In the genomic region with DNA sequence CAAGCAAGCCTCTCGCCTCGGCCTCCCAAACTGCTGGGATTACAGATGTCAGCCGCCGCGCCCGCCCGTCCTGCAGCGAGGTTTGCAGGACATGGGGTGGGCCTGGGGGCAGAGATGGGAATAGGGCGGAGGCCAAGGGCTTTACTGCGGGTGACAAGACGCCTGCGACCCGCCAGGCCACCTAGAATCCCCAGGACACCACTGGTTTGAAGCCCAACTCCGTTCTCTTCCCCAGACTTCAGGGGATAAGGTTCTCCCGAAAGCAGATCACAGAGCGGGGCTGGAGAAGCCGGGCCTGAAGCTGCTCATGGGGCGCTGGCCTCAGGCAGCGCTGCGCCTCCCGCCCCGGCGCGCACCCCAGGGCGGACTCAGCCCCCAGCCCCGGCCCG, we compare ENCODE assay signal across 1 cellular context.
A peak's percentile ranks its signal among the peaks of the same experiment; 100 is the strongest.
TF ChIP-seq lines count a peak whose summit lies in the region.

No MANE protein-coding gene starts in this region.

TF ChIP-seq in HepG2, 621 proteins besides CTCF, POLR2A, EP300 and RAD21 (continues in another document):
- TF ChIP-seq, protein P1, sequence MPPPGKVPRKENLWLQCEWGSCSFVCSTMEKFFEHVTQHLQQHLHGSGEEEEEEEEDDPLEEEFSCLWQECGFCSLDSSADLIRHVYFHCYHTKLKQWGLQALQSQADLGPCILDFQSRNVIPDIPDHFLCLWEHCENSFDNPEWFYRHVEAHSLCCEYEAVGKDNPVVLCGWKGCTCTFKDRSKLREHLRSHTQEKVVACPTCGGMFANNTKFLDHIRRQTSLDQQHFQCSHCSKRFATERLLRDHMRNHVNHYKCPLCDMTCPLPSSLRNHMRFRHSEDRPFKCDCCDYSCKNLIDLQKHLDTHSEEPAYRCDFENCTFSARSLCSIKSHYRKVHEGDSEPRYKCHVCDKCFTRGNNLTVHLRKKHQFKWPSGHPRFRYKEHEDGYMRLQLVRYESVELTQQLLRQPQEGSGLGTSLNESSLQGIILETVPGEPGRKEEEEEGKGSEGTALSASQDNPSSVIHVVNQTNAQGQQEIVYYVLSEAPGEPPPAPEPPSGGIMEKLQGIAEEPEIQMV (CRISPR knock-in tag; IDR thresholded peaks at IDR 0.05; ENCODE audit: low read depth), result peak; percentile 6; the same call in 1 of the 2 replicates
- TF ChIP-seq SSRP1 (CRISPR knock-in tag; IDR thresholded peaks at IDR 0.05) (peak; percentile 23; the same call in 1 of the 2 replicates), ISX (CRISPR knock-in tag; conservative IDR thresholded peaks at IDR 0.05) (0 out of 2 replicates have a peak, but pooled peaks have one; percentile 72), ZNF335 (CRISPR knock-in tag; IDR thresholded peaks at IDR 0.05) (no peak), ZNF160 (CRISPR knock-in tag; IDR thresholded peaks at IDR 0.05) (0 out of 2 replicates have a peak, but pooled peaks have one; percentile 30), ELF4 (CRISPR knock-in tag; IDR thresholded peaks at IDR 0.05; ENCODE audit: borderline replicate concordance) (no peak), ZFP62 (CRISPR knock-in tag; IDR thresholded peaks at IDR 0.05) (no peak), ATM (IDR thresholded peaks at IDR 0.05; ENCODE audit: borderline replicate concordance) (no peak), ZNF567 (CRISPR knock-in tag; IDR thresholded peaks at IDR 0.05; ENCODE audit: borderline replicate concordance) (no peak), NRL (CRISPR knock-in tag; IDR thresholded peaks at IDR 0.05; ENCODE audit: borderline replicate concordance) (no peak), ZNF7 (CRISPR knock-in tag; IDR thresholded peaks at IDR 0.05) (no peak), NFKB2 (CRISPR knock-in tag; IDR thresholded peaks at IDR 0.05; ENCODE audit: borderline replicate concordance) (0 out of 2 replicates have a peak, but pooled peaks have one; percentile 7), ZNF329 (CRISPR knock-in tag; IDR thresholded peaks at IDR 0.05; ENCODE audit: low read depth) (no peak), ZNF790 (CRISPR knock-in tag; IDR thresholded peaks at IDR 0.05; ENCODE audit: borderline replicate concordance) (0 out of 2 replicates have a peak, but pooled peaks have one; percentile 27), ZFAT (CRISPR knock-in tag; conservative IDR thresholded peaks at IDR 0.05) (0 out of 2 replicates have a peak, but pooled peaks have one; percentile 12), ZNF30 (CRISPR knock-in tag; IDR thresholded peaks at IDR 0.05) (no peak), PITX1 (CRISPR knock-in tag; IDR thresholded peaks at IDR 0.05) (0 out of 2 replicates have a peak, but pooled peaks have one; percentile 11), KDM3A (CRISPR knock-in tag; IDR thresholded peaks at IDR 0.05; ENCODE audit: low read depth) (no peak), HMG20B (CRISPR knock-in tag; conservative IDR thresholded peaks at IDR 0.05) (no peak), KMT2B (CRISPR knock-in tag; IDR thresholded peaks at IDR 0.05) (no peak), CAMTA2 (CRISPR knock-in tag; IDR thresholded peaks at IDR 0.05; ENCODE audit: borderline replicate concordance) (no peak), ZSCAN20 (CRISPR knock-in tag; IDR thresholded peaks at IDR 0.05; ENCODE audit: borderline replicate concordance) (no peak), ZSCAN29 (CRISPR knock-in tag; conservative IDR thresholded peaks at IDR 0.05) (no peak)
- TF ChIP-seq, protein P2, sequence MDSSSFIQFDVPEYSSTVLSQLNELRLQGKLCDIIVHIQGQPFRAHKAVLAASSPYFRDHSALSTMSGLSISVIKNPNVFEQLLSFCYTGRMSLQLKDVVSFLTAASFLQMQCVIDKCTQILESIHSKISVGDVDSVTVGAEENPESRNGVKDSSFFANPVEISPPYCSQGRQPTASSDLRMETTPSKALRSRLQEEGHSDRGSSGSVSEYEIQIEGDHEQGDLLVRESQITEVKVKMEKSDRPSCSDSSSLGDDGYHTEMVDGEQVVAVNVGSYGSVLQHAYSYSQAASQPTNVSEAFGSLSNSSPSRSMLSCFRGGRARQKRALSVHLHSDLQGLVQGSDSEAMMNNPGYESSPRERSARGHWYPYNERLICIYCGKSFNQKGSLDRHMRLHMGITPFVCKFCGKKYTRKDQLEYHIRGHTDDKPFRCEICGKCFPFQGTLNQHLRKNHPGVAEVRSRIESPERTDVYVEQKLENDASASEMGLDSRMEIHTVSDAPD (CRISPR knock-in tag; IDR thresholded peaks at IDR 0.05), result 0 out of 2 replicates have a peak, but pooled peaks have one; percentile 15
- TF ChIP-seq, protein P3, sequence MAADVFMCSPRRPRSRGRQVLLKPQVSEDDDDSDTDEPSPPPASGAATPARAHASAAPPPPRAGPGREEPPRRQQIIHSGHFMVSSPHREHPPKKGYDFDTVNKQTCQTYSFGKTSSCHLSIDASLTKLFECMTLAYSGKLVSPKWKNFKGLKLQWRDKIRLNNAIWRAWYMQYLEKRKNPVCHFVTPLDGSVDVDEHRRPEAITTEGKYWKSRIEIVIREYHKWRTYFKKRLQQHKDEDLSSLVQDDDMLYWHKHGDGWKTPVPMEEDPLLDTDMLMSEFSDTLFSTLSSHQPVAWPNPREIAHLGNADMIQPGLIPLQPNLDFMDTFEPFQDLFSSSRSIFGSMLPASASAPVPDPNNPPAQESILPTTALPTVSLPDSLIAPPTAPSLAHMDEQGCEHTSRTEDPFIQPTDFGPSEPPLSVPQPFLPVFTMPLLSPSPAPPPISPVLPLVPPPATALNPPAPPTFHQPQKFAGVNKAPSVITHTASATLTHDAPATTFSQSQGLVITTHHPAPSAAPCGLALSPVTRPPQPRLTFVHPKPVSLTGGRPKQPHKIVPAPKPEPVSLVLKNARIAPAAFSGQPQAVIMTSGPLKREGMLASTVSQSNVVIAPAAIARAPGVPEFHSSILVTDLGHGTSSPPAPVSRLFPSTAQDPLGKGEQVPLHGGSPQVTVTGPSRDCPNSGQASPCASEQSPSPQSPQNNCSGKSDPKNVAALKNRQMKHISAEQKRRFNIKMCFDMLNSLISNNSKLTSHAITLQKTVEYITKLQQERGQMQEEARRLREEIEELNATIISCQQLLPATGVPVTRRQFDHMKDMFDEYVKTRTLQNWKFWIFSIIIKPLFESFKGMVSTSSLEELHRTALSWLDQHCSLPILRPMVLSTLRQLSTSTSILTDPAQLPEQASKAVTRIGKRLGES (CRISPR knock-in tag; IDR thresholded peaks at IDR 0.05; ENCODE audit: borderline replicate concordance), result peak; percentile 62; the same call in 1 of the 2 replicates
- TF ChIP-seq, protein P4, sequence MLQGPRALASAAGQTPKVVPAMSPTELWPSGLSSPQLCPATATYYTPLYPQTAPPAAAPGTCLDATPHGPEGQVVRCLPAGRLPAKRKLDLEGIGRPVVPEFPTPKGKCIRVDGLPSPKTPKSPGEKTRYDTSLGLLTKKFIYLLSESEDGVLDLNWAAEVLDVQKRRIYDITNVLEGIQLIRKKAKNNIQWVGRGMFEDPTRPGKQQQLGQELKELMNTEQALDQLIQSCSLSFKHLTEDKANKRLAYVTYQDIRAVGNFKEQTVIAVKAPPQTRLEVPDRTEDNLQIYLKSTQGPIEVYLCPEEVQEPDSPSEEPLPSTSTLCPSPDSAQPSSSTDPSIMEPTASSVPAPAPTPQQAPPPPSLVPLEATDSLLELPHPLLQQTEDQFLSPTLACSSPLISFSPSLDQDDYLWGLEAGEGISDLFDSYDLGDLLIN (CRISPR knock-in tag; IDR thresholded peaks at IDR 0.05; ENCODE audit: borderline replicate concordance), result 0 out of 2 replicates have a peak, but pooled peaks have one; percentile 26
- TF ChIP-seq, protein P5, sequence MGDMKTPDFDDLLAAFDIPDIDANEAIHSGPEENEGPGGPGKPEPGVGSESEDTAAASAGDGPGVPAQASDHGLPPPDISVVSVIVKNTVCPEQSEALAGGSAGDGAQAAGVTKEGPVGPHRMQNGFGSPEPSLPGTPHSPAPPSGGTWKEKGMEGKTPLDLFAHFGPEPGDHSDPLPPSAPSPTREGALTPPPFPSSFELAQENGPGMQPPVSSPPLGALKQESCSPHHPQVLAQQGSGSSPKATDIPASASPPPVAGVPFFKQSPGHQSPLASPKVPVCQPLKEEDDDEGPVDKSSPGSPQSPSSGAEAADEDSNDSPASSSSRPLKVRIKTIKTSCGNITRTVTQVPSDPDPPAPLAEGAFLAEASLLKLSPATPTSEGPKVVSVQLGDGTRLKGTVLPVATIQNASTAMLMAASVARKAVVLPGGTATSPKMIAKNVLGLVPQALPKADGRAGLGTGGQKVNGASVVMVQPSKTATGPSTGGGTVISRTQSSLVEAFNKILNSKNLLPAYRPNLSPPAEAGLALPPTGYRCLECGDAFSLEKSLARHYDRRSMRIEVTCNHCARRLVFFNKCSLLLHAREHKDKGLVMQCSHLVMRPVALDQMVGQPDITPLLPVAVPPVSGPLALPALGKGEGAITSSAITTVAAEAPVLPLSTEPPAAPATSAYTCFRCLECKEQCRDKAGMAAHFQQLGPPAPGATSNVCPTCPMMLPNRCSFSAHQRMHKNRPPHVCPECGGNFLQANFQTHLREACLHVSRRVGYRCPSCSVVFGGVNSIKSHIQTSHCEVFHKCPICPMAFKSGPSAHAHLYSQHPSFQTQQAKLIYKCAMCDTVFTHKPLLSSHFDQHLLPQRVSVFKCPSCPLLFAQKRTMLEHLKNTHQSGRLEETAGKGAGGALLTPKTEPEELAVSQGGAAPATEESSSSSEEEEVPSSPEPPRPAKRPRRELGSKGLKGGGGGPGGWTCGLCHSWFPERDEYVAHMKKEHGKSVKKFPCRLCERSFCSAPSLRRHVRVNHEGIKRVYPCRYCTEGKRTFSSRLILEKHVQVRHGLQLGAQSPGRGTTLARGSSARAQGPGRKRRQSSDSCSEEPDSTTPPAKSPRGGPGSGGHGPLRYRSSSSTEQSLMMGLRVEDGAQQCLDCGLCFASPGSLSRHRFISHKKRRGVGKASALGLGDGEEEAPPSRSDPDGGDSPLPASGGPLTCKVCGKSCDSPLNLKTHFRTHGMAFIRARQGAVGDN (CRISPR knock-in tag; IDR thresholded peaks at IDR 0.05), result no peak
- TF ChIP-seq, protein P6, sequence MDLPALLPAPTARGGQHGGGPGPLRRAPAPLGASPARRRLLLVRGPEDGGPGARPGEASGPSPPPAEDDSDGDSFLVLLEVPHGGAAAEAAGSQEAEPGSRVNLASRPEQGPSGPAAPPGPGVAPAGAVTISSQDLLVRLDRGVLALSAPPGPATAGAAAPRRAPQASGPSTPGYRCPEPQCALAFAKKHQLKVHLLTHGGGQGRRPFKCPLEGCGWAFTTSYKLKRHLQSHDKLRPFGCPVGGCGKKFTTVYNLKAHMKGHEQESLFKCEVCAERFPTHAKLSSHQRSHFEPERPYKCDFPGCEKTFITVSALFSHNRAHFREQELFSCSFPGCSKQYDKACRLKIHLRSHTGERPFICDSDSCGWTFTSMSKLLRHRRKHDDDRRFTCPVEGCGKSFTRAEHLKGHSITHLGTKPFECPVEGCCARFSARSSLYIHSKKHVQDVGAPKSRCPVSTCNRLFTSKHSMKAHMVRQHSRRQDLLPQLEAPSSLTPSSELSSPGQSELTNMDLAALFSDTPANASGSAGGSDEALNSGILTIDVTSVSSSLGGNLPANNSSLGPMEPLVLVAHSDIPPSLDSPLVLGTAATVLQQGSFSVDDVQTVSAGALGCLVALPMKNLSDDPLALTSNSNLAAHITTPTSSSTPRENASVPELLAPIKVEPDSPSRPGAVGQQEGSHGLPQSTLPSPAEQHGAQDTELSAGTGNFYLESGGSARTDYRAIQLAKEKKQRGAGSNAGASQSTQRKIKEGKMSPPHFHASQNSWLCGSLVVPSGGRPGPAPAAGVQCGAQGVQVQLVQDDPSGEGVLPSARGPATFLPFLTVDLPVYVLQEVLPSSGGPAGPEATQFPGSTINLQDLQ (CRISPR knock-in tag; IDR thresholded peaks at IDR 0.05), result no peak
- TF ChIP-seq, protein P7, sequence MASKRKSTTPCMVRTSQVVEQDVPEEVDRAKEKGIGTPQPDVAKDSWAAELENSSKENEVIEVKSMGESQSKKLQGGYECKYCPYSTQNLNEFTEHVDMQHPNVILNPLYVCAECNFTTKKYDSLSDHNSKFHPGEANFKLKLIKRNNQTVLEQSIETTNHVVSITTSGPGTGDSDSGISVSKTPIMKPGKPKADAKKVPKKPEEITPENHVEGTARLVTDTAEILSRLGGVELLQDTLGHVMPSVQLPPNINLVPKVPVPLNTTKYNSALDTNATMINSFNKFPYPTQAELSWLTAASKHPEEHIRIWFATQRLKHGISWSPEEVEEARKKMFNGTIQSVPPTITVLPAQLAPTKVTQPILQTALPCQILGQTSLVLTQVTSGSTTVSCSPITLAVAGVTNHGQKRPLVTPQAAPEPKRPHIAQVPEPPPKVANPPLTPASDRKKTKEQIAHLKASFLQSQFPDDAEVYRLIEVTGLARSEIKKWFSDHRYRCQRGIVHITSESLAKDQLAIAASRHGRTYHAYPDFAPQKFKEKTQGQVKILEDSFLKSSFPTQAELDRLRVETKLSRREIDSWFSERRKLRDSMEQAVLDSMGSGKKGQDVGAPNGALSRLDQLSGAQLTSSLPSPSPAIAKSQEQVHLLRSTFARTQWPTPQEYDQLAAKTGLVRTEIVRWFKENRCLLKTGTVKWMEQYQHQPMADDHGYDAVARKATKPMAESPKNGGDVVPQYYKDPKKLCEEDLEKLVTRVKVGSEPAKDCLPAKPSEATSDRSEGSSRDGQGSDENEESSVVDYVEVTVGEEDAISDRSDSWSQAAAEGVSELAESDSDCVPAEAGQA (IDR thresholded peaks at IDR 0.05; ENCODE audit: low read depth), result no peak
- TF ChIP-seq, protein P7 (CRISPR knock-in tag; IDR thresholded peaks at IDR 0.05; ENCODE audit: borderline replicate concordance), result peak; percentile 60; the same call in 1 of the 2 replicates
